Comparison of ENCODE assay signal across 31 cellular contexts in the genomic region with DNA sequence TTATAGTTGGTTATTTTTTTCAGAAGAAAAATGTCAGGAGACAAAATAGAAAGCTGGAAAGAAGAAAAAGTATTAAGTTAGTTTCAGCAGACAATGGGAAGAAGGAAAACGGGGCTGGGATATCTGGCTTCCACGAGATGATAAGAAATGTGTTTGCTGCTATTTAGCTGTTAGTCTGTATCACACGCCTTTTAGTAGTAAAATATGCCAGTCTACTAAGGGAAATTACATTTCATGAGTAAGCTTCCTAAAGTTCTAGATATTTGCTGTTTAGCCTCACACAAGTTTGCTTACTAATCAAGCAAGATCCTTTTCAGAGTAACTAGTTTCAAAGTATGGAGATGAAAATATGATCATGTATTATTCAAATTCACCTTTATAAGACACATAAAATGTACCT. TPM values are rescaled to one million over a fixed set of nuclear protein-coding genes. Genes with fewer than 3 reads are reported as not detected.
"Had no signal": no experiment of that assay in that cellular context is flagged by ENCODE, and none has a peak within 500 bp of the region (broad histone marks: within the 10 kb centered on the region; RNA-seq: fewer than 3 reads in every experiment).

No MANE protein-coding gene starts in this region.

- H3K9me3 ChIP-seq: mucosa of descending colon, neutrophil, prostate gland, spleen, thoracic aorta, tibial nerve, upper lobe of right lung, uterus had no signal

- H3K9ac ChIP-seq: parathyroid adenoma had no signal

- ATAC-seq: effector memory CD8-positive, alpha-beta T cell; left lobe of liver; mucosa of descending colon; natural killer cell treated with Interleukin-12 subunit alpha and Interleukin-12 subunit beta and Interleukin-15 and Interleukin-18, amount 100 ng/mL, for 72 hours; right cardiac atrium; stimulated activated naive B cell treated with anti-CD40 and anti-IgM and Interleukin-4, amounts not matched to agents 10 μg/mL and 1 μg/mL and 100 μg/mL, for 72 hours; upper lobe of right lung had no signal

- H3K4me1 ChIP-seq: parathyroid adenoma, prostate gland, spleen, tibial nerve, upper lobe of right lung, uterus had no signal

- H3K79me2 ChIP-seq: parathyroid adenoma had no signal

- H3K27me3 ChIP-seq: neutrophil, spleen, tibial nerve, upper lobe of right lung, uterus had no signal

- H3K4me3 ChIP-seq: lung, mucosa of descending colon, prostate gland, skin epidermis, spleen, thoracic aorta, tibial nerve, upper lobe of right lung, uterus had no signal

- DNase-seq: cerebellar nuclear complex; cortex of kidney; effector memory CD8-positive, alpha-beta T cell; kidney; mucosa of descending colon; naive B cell; right cardiac atrium; spleen; stimulated activated CD4-positive, alpha-beta T cell treated with anti-CD3 and anti-CD28 coated beads, Interleukin-15, amount 100 ng/mL, for 24 hours; stimulated activated CD4-positive, alpha-beta T cell treated with anti-CD3 and anti-CD28 coated beads, Interleukin-2, amount 100 ng/mL, for 48 hours; stimulated activated naive B cell treated with anti-CD40 and anti-IgM and Interleukin-4, amounts not matched to agents 10 μg/mL and 1 μg/mL and 100 μg/mL, for 72 hours; upper lobe of right lung; uterus had no signal

- FAIRE-seq: endometrium, frontal cortex, kidney had no signal

- H2AFZ ChIP-seq: parathyroid adenoma had no signal

- H3K27ac ChIP-seq: neutrophil, parathyroid adenoma, prostate gland, skin epidermis, spleen, thoracic aorta, tibial nerve, upper lobe of right lung, uterus had no signal

- H3K36me3 ChIP-seq: neutrophil, prostate gland, spleen, thoracic aorta, tibial nerve, upper lobe of right lung, uterus had no signal

RNA-seq across cellular contexts. Expression of gene OR51B4, which starts 1.5 kb away (rescaled TPM):
- total RNA-seq: dermis microvascular lymphatic vessel endothelial cell; kidney; left lobe of liver; liver; mucosa of descending colon; natural killer cell treated with Interleukin-12 subunit alpha and Interleukin-12 subunit beta and Interleukin-15 and Interleukin-18, amount 100 ng/mL, for 72 hours; neural crest cell; omental fat pad; prostate gland; renal cortical epithelial cell; right cardiac atrium; spleen; thoracic aorta; upper lobe of right lung had no signal
- polyA plus RNA-seq: esophagus, liver, lung, right cardiac atrium, spleen had no signal

RNA-seq across cellular contexts. Expression of gene OR51B2, which starts 23.9 kb away (rescaled TPM):
- total RNA-seq: dermis microvascular lymphatic vessel endothelial cell; fibroblast of villous mesenchyme; kidney; left lobe of liver; mucosa of descending colon; natural killer cell treated with Interleukin-12 subunit alpha and Interleukin-12 subunit beta and Interleukin-15 and Interleukin-18, amount 100 ng/mL, for 72 hours; neural crest cell; prostate gland; renal cortical epithelial cell; right cardiac atrium; spleen; thoracic aorta; upper lobe of right lung had no signal
- polyA plus RNA-seq: esophagus, liver, lung, right cardiac atrium, spleen had no signal

RNA-seq across cellular contexts. Expression of gene HBE1, which starts 30.5 kb away (rescaled TPM):
- total RNA-seq: dermis microvascular lymphatic vessel endothelial cell; kidney; mucosa of descending colon; natural killer cell treated with Interleukin-12 subunit alpha and Interleukin-12 subunit beta and Interleukin-15 and Interleukin-18, amount 100 ng/mL, for 72 hours; omental fat pad; prostate gland; renal cortical epithelial cell; right cardiac atrium; thoracic aorta; tibial nerve; upper lobe of right lung had no signal
- polyA plus RNA-seq: esophagus, liver, lung had no signal

RNA-seq across cellular contexts. Expression of gene OR51B5, which starts 43.1 kb away (rescaled TPM):
- total RNA-seq: dermis microvascular lymphatic vessel endothelial cell; kidney; mucosa of descending colon; natural killer cell treated with Interleukin-12 subunit alpha and Interleukin-12 subunit beta and Interleukin-15 and Interleukin-18, amount 100 ng/mL, for 72 hours; upper lobe of right lung had no signal
- polyA plus RNA-seq: esophagus, liver, spleen had no signal

RNA-seq across cellular contexts. Expression of gene HBG2, which starts 45.7 kb away (rescaled TPM):
- total RNA-seq: dermis microvascular lymphatic vessel endothelial cell; fibroblast of villous mesenchyme; kidney; mucosa of descending colon; natural killer cell treated with Interleukin-12 subunit alpha and Interleukin-12 subunit beta and Interleukin-15 and Interleukin-18, amount 100 ng/mL, for 72 hours; neural crest cell; prostate gland; renal cortical epithelial cell; thoracic aorta; tibial nerve had no signal
- polyA plus RNA-seq: esophagus had no signal
